In genomic region chr6:161133973-161134372, GRCh38 we compare ENCODE assay signal across 15 cellular contexts.
"Had no signal": no experiment of that assay in that cellular context is flagged by ENCODE, and none has a peak within 500 bp of the region (broad histone marks: within the 10 kb centered on the region; RNA-seq: fewer than 3 reads in every experiment).

No MANE protein-coding gene starts in this region.

- H3K9me3 Mint-ChIP-seq: activated CD8-positive, alpha-beta T cell treated with anti-CD3 and anti-CD28 coated beads for 36 hours; activated naive CD8-positive, alpha-beta T cell treated with anti-CD3 and anti-CD28 coated beads for 36 hours; natural killer cell treated with Interleukin-12 subunit alpha and Interleukin-12 subunit beta and Interleukin-15 and Interleukin-18, amount 100 ng/mL, for 72 hours; stimulated activated naive CD8-positive, alpha-beta T cell treated with anti-CD3 and anti-CD28 coated beads, Interleukin-15, Interleukin-2, amounts not matched to agents 100 ng/mL and 50 ng/mL, for 24 hours; type B pancreatic cell had no signal

- H3K27ac ChIP-seq: prostate gland had no signal

- H3K27ac Mint-ChIP-seq: activated CD8-positive, alpha-beta T cell treated with anti-CD3 and anti-CD28 coated beads for 36 hours; activated naive CD8-positive, alpha-beta T cell treated with anti-CD3 and anti-CD28 coated beads for 36 hours; natural killer cell treated with Interleukin-12 subunit alpha and Interleukin-12 subunit beta and Interleukin-15 and Interleukin-18, amount 100 ng/mL, for 72 hours; stimulated activated naive CD8-positive, alpha-beta T cell treated with anti-CD3 and anti-CD28 coated beads, Interleukin-15, Interleukin-2, amounts not matched to agents 100 ng/mL and 50 ng/mL, for 24 hours had no signal

- H3K27me3 Mint-ChIP-seq: activated CD8-positive, alpha-beta T cell treated with anti-CD3 and anti-CD28 coated beads for 36 hours; activated naive CD8-positive, alpha-beta T cell treated with anti-CD3 and anti-CD28 coated beads for 36 hours; natural killer cell treated with Interleukin-12 subunit alpha and Interleukin-12 subunit beta and Interleukin-15 and Interleukin-18, amount 100 ng/mL, for 72 hours; stimulated activated naive CD8-positive, alpha-beta T cell treated with anti-CD3 and anti-CD28 coated beads, Interleukin-15, Interleukin-2, amounts not matched to agents 100 ng/mL and 50 ng/mL, for 24 hours; type B pancreatic cell had no signal

- FAIRE-seq: kidney had no signal

- H3K4me1 ChIP-seq: breast epithelium, prostate gland had no signal

- H3K36me3 ChIP-seq: breast epithelium, prostate gland had no signal

- H3K4me3 Mint-ChIP-seq: activated CD8-positive, alpha-beta T cell treated with anti-CD3 and anti-CD28 coated beads for 36 hours; activated naive CD8-positive, alpha-beta T cell treated with anti-CD3 and anti-CD28 coated beads for 36 hours; natural killer cell treated with Interleukin-12 subunit alpha and Interleukin-12 subunit beta and Interleukin-15 and Interleukin-18, amount 100 ng/mL, for 72 hours; stimulated activated naive CD8-positive, alpha-beta T cell treated with anti-CD3 and anti-CD28 coated beads, Interleukin-15, Interleukin-2, amounts not matched to agents 100 ng/mL and 50 ng/mL, for 24 hours had no signal

- H3K9me3 ChIP-seq: breast epithelium, prostate gland had no signal

- H3K4me3 ChIP-seq: breast epithelium, prostate gland had no signal

- DNase-seq: activated CD8-positive, alpha-beta memory T cell treated with anti-CD3 and anti-CD28 coated beads, Interleukin-2, amount 50 U/mL, for 4 hours; activated CD8-positive, alpha-beta T cell treated with anti-CD3 and anti-CD28 coated beads for 36 hours; activated gamma-delta T cell treated with Interleukin-2 at 50 U/mL for 16 hours; activated naive CD8-positive, alpha-beta T cell treated with anti-CD3 and anti-CD28 coated beads for 36 hours; anterior cingulate cortex; hippocampal formation; mesenchymal stem cell; occipital lobe; T-helper 9 cell had no signal

- H3K27me3 ChIP-seq: breast epithelium had no signal

- H3K36me3 Mint-ChIP-seq: natural killer cell treated with Interleukin-12 subunit alpha and Interleukin-12 subunit beta and Interleukin-15 and Interleukin-18, amount 100 ng/mL, for 72 hours had no signal
